ENCODE assay signal across 1 cellular context in genomic region chr11:15192007-15192556, GRCh38.
TF ChIP-seq lines count a peak whose summit lies in the region.

No MANE protein-coding gene starts in this region.

TF ChIP-seq in GM23338, 12 proteins besides CTCF, POLR2A, EP300 and RAD21 (continued from another document):
- TF ChIP-seq ZNF462 (CRISPR knock-in tag; IDR thresholded peaks at IDR 0.05) (no peak), ZNF114 (CRISPR knock-in tag; IDR thresholded peaks at IDR 0.05) (no peak), POLR2AphosphoS5 (IDR thresholded peaks at IDR 0.05; ENCODE audit: low read depth) (no peak), CREB1 (CRISPR knock-in tag; IDR thresholded peaks at IDR 0.05; ENCODE audit: low read depth) (no peak), STAT1 (IDR thresholded peaks at IDR 0.05; ENCODE audit: unreplicated experiment) (no peak)
